16 cellular contexts compared by ENCODE assay signal in the genomic region with DNA sequence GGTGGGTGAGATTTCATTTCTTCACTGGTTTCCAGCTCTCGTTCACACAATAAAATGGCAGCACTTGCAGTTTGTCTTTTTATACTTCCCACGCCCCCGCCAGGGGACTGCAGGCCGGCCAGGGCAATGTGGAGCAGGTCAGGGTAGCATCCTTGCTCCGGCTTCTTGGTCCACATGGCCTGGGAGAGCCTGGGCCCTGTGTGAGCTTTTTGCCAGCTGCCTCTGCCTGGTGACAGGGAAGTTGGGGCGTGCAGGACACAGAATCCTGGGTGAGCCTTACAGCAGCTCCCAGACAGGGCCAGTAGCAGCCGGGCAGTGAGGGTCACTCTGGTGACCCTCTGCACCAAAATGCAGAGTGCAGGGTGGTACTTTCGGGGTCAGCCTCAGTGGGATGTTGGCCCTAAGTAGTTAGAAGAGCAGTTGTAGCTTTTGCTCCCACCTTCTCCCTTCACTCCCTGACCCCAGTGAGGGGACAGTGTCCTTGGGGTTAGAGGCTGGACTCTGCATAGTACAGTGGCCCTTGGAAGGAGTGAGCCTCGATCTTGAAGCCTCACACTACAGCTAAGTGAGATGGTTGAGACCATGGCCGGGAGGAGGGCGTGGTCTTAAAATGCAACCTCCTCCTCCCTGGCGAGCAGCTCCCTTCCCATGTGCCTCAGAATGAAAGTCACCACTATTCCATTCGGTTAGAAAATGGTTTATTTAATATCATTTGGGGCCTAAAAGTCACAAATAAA. TPM values are rescaled to one million over a fixed set of nuclear protein-coding genes. Genes with fewer than 3 reads are reported as not detected.
DNase-seq lines count a peak whose midpoint lies in the region; ATAC-seq, FAIRE-seq and TF ChIP-seq lines count a peak whose summit lies in the region.
"Had no signal": no experiment of that assay in that cellular context is flagged by ENCODE, and none has a peak within 500 bp of the region (broad histone marks: within the 10 kb centered on the region; RNA-seq: fewer than 3 reads in every experiment).

No MANE protein-coding gene starts in this region.

- H3K79me2 ChIP-seq in HepG2 (ENCODE audit: insufficient read depth, low read length): no peaks in the 10 kb centered on the region

- 100% methylated on average over 1 of the region's 13 CpGs for WGBS in right lobe of liver (ENCODE audit: insufficient coverage, low coverage, low lambda C conversion rate, missing lambda C conversion rate)
- 91% methylated on average over 13 of the region's 13 CpGs for WGBS in HepG2 (ENCODE audit: low lambda C conversion rate)
- WGBS in heart left ventricle, 4 donors: 84 to 91% (median 89%) methylated on average over 13 of the region's 13 CpGs
- WGBS in pancreas, 2 donors: 93 to 97% methylated on average over 13 of the region's 13 CpGs

- in situ Hi-C loops in HepG2 (cut with HindIII; ENCODE audit: extremely low pct_ligation_motif_present, low pct_unique_long_range_greater_than_20kb): no loop called here

- FAIRE-seq in HepG2 (lab: Jason Lieb, UNC) (no peak), pancreas (lab: Jason Lieb, UNC) (no peak)
- FAIRE-seq: endothelial cell of umbilical vein, islet of Langerhans, RCC 7860 had no signal

- H3K27ac ChIP-seq in right lobe of liver (no peak overlapping the region), HepG2 (ENCODE audit: extremely low read length, insufficient read depth, low read length) (no peak overlapping the region), heart left ventricle (peak overlapping the region in 6 of 12 donors; percentile 28 to 75 (median 36)), pancreas (no peak overlapping the region), upper lobe of right lung (no peak overlapping the region)
- H3K27ac ChIP-seq: BLaER1 treated with 17β-estradiol and CSF1 and Interleukin-3, amounts not matched to agents 10 nM and 100 nM; hepatocyte had no signal

- no peak for TF ChIP-seq POLR2A in right lobe of liver (IDR thresholded peaks at IDR 0.05)
- TF ChIP-seq POLR2A in HepG2 (IDR thresholded peaks at IDR 0.05; ENCODE audit: insufficient read depth in 1 of 2, low read depth in 2 of 2, low read length in 2 of 2): no peak
- TF ChIP-seq POLR2A in heart left ventricle (IDR thresholded peaks at IDR 0.05): no peak

- TF ChIP-seq EP300 in HepG2 (IDR thresholded peaks at IDR 0.05; ENCODE audit: low read depth in 2 of 2, low read length in 2 of 2): no peak
- TF ChIP-seq EP300 in HepG2 (CRISPR knock-in tag; IDR thresholded peaks at IDR 0.05; ENCODE audit: borderline replicate concordance): no peak

- TF ChIP-seq CTCF in right lobe of liver (IDR thresholded peaks at IDR 0.05) (no peak), HepG2 (CRISPR knock-in tag; IDR thresholded peaks at IDR 0.05) (no peak), heart left ventricle (IDR thresholded peaks at IDR 0.05) (no peak), pancreas (IDR thresholded peaks at IDR 0.05) (no peak), upper lobe of right lung (IDR thresholded peaks at IDR 0.05) (no peak)

- ATAC-seq in right lobe of liver: no peak
- no peak for ATAC-seq in HepG2
- no peak for ATAC-seq in heart left ventricle
- ATAC-seq in pancreas: no peak
- ATAC-seq in upper lobe of right lung: no peak
- no peak for ATAC-seq in HG02973 (IDR thresholded peaks at IDR 0.05; ENCODE audit: unreplicated experiment)
- ATAC-seq: activated T-cell treated with anti-CD3 and anti-CD28 coated beads, Interleukin-2, amount 50 U/mL, for 72 hours had no signal

- H4K20me1 ChIP-seq in HepG2 (ENCODE audit: insufficient read depth, low read length): no peaks in the 10 kb centered on the region

- H3K4me1 ChIP-seq in right lobe of liver (no peaks in the 10 kb centered on the region), HepG2 (ENCODE audit: insufficient read depth, low read length) (no peaks in the 10 kb centered on the region), heart left ventricle (peaks cover 0 to 60% (median 25%) of the 10 kb centered on the region in 12 donors), pancreas (no peaks in the 10 kb centered on the region), upper lobe of right lung (no peaks in the 10 kb centered on the region)

- H3K36me3 ChIP-seq in right lobe of liver: peaks cover 0 to 5% (median 0%) of the 10 kb centered on the region in 4 donors
- peaks cover 51 to 71% of the 10 kb centered on the region in 2 experiments for H3K36me3 ChIP-seq in HepG2 (replicated peaks in 1 of 2; ENCODE audit: control insufficient read depth in 1 of 2, insufficient read depth in 2 of 2, low read length in 2 of 2)
- peaks cover 0 to 91% (median 74%) of the 10 kb centered on the region in 9 donors for H3K36me3 ChIP-seq in heart left ventricle
- H3K36me3 ChIP-seq in pancreas: peaks cover 4 to 29% (median 10%) of the 10 kb centered on the region in 3 donors
- H3K36me3 ChIP-seq in upper lobe of right lung: peaks cover 62% of the 10 kb centered on the region

- no TSS peak for BruUV-seq in HepG2 (replicated peaks; lab: Mats Ljungman, UMichigan)

- POLR2A ChIA-PET in HepG2 (lab: Yijun Ruan, JAX): no interaction called here

- H3K9ac ChIP-seq in HepG2 (ENCODE audit: insufficient read depth, low read depth, low read length): no peak overlapping the region
- H3K9ac ChIP-seq: BLaER1 treated with 17β-estradiol and CSF1 and Interleukin-3, amounts not matched to agents 10 nM and 100 nM had no signal

- H3K27me3 ChIP-seq in right lobe of liver (no peaks in the 10 kb centered on the region), HepG2 (ENCODE audit: control insufficient read depth in 1 of 2, insufficient read depth in 2 of 2, low read length in 2 of 2) (no peaks in the 10 kb centered on the region), heart left ventricle (no peaks in the 10 kb centered on the region), pancreas (no peaks in the 10 kb centered on the region), upper lobe of right lung (no peaks in the 10 kb centered on the region)
- H3K27me3 ChIP-seq: BLaER1 treated with 17β-estradiol and CSF1 and Interleukin-3, amounts not matched to agents 10 nM and 100 nM; hepatocyte had no signal

- CTCF ChIA-PET in HepG2 (lab: Yijun Ruan, JAX; ENCODE audit: low intra/inter-chr PET ratio, low total read pairs): no interaction called here

- H3K4me3 ChIP-seq in right lobe of liver (no peak overlapping the region), HepG2 (replicated peaks in 1 of 3; ENCODE audit: insufficient read depth in 1 of 3, low read depth in 2 of 3, low read length in 3 of 3) (no peak overlapping the region), heart left ventricle (no peak overlapping the region), pancreas (no peak overlapping the region), upper lobe of right lung (no peak overlapping the region)
- H3K4me3 ChIP-seq: BLaER1 treated with 17β-estradiol and CSF1 and Interleukin-3, amounts not matched to agents 10 nM and 100 nM; hepatocyte had no signal

- H2AFZ ChIP-seq in HepG2 (ENCODE audit: low read length): no peak overlapping the region
- H2AFZ ChIP-seq: hepatocyte had no signal

- TF ChIP-seq RAD21 in HepG2 (CRISPR knock-in tag; IDR thresholded peaks at IDR 0.05): no peak

- peak; percentile 8 to 33 (median 19) for DNase-seq in right lobe of liver
- DNase-seq in HepG2 (ENCODE audit: low spot score): no peak
- peak in 4 of 5 donors; percentile 3 to 44 (median 16) for DNase-seq in heart left ventricle
- DNase-seq in pancreas: peak in 4 of 6 donors; percentile 7 to 41 (median 21)
- peak; percentile 49 for DNase-seq in upper lobe of right lung
- DNase-seq in NCI-H2227 treated with DMSO at 0.1 percent for 48 hours (lab: John Stamatoyannopoulos, UW): no peak
- DNase-seq in NCI-H1694 treated with DMSO at 0.1 percent for 48 hours (lab: John Stamatoyannopoulos, UW): no peak
- DNase-seq: activated T-cell treated with anti-CD3 and anti-CD28 coated beads, Interleukin-2, amount 50 U/mL, for 72 hours; mesendoderm; T1000 had no signal

- intact Hi-C loops in right lobe of liver (cut with DNase I) (loop anchor here in 1 of 2 donors (10.0 kb wide), 1 partner anchor 77 kb away; the partner anchor contains the start of gene ENTPD6), HepG2 (cut with micrococcal nuclease; ENCODE audit: unreplicated experiment) (no loop called here), heart left ventricle (cut with DNase I) (no loop called here), pancreas (cut with DNase I) (no loop called here), upper lobe of right lung (cut with DNase I) (no loop called here)

- H3K4me2 ChIP-seq in HepG2 (ENCODE audit: low read depth, low read length): no peak overlapping the region
- H3K4me2 ChIP-seq: BLaER1 treated with 17β-estradiol and CSF1 and Interleukin-3, amounts not matched to agents 10 nM and 100 nM; hepatocyte had no signal

- no peaks in the 10 kb centered on the region for H3K9me3 ChIP-seq in right lobe of liver
- H3K9me3 ChIP-seq in HepG2 (ENCODE audit: low read length): no peaks in the 10 kb centered on the region
- H3K9me3 ChIP-seq in heart left ventricle: no peaks in the 10 kb centered on the region
- H3K9me3 ChIP-seq in pancreas: no peaks in the 10 kb centered on the region
- no peaks in the 10 kb centered on the region for H3K9me3 ChIP-seq in upper lobe of right lung
- H3K9me3 ChIP-seq: BLaER1 treated with 17β-estradiol and CSF1 and Interleukin-3, amounts not matched to agents 10 nM and 100 nM had no signal

RNA-seq across cellular contexts. Expression of gene PYGB, which starts 23.8 kb away (rescaled TPM):
- total RNA-seq in right lobe of liver (10 to 100 TPM in 3 of 6 experiments, 1 to 10 TPM in 3; 6.6 to 27.4 (median 13.2) TPM), HepG2 (2016; rRNA removed; fragmentation: Illumina TruSeq; extraction: Trizol) (82.0 and 86.3 TPM in 2 replicates), heart left ventricle (100 to 1,000 TPM; 172 to 450 (median 233) TPM), pancreas (10 to 100 TPM; 17.4 to 25.0 (median 23.7) TPM), upper lobe of right lung (61.1 TPM)
- total RNA-seq in HepG2 (2016; cell fraction: cytosol; rRNA removed; fragmentation: Illumina TruSeq; extraction: Trizol; ENCODE audit: low read depth): 5.4 and 6.5 TPM in 2 replicates
- total RNA-seq in HepG2 (2016; cell fraction: insoluble cytoplasmic fraction; rRNA removed; fragmentation: Illumina TruSeq; extraction: Trizol): 69.1 and 89.6 TPM in 2 replicates
- total RNA-seq in HepG2 (2016; cell fraction: membrane; rRNA removed; fragmentation: Illumina TruSeq; extraction: Trizol): 18.0 and 19.5 TPM in 2 replicates
- total RNA-seq in HepG2 (2016; cell fraction: nucleus; rRNA removed; fragmentation: Illumina TruSeq; extraction: Trizol): 59.8 and 63.0 TPM in 2 replicates
- polyA plus RNA-seq in HepG2 (2011; rRNA removed) (24.2 and 37.5 TPM in 2 replicates), heart left ventricle (100 to 1,000 TPM; 144 to 227 TPM), pancreas (10 to 100 TPM; 37.2 TPM)
- 24.4 and 27.4 TPM in 2 replicates for polyA plus RNA-seq in HepG2 (2011; cell fraction: cytosol; rRNA removed)
- polyA plus RNA-seq in HepG2 (2011; cell fraction: nucleus; rRNA removed): 111 and 112 TPM in 2 replicates
- polyA plus RNA-seq in HepG2 (2012): 26.9 and 46.5 TPM in 2 replicates
- polyA plus RNA-seq in HepG2 (2016; cell fraction: cytosol; fragmentation: Illumina TruSeq; extraction: Trizol; ENCODE audit: low read depth): 3.5 TPM in 2 replicates
- 45.7 and 58.6 TPM in 2 replicates for polyA plus RNA-seq in HepG2 (2016; cell fraction: insoluble cytoplasmic fraction; fragmentation: Illumina TruSeq; extraction: Trizol; ENCODE audit: low read depth)
- 7.2 and 9.8 TPM in 2 replicates for polyA plus RNA-seq in HepG2 (2016; cell fraction: membrane; fragmentation: Illumina TruSeq; extraction: Trizol; ENCODE audit: low read depth)
- 79.7 and 85.5 TPM in 2 replicates for polyA plus RNA-seq in HepG2 (2016; cell fraction: nucleus; fragmentation: Illumina TruSeq; extraction: Trizol; ENCODE audit: insufficient read depth, low read depth)
- 26.5 and 80.5 TPM in 2 replicates for polyA minus RNA-seq in HepG2 (2011; rRNA and poly(A)+ RNA removed; ENCODE audit: low replicate concordance)
- 36.1 and 38.1 TPM in 2 replicates for polyA minus RNA-seq in HepG2 (2011; cell fraction: cytosol; rRNA and poly(A)+ RNA removed)
- polyA minus RNA-seq in HepG2 (2011; cell fraction: nucleus; rRNA and poly(A)+ RNA removed): 27.9 and 31.3 TPM in 2 replicates

Comparison
In these comparisons a context has a peak if more than half of its experiments do, and no peak if none do; other contexts are left out.
1. DNase-seq: peak in right lobe of liver (3 of 3), heart left ventricle (4 of 5), pancreas (4 of 6) and upper lobe of right lung (single experiment); none in HepG2 (single experiment), NCI-H2227 treated with DMSO at 0.1 percent for 48 hours (single experiment) and NCI-H1694 treated with DMSO at 0.1 percent for 48 hours (single experiment).